Comparison of ENCODE assay signal across 8 cellular contexts in genomic region chr10:79445217-79445707, GRCh38. TPM values are rescaled to one million over a fixed set of nuclear protein-coding genes. Genes with fewer than 3 reads are reported as not detected.
DNase-seq lines count a peak whose midpoint lies in the region; ATAC-seq and TF ChIP-seq lines count a peak whose summit lies in the region.

ZCCHC24 (minus strand) TSS chr10:79445624; CDS start chr10:79445440, 184 bp downstream.

- H3K36me3 ChIP-seq in mesodermal cell (ENCODE audit: control insufficient read depth, insufficient read depth, low read length) (peaks cover 13% of the 10 kb centered on the region), thymus (ENCODE audit: control insufficient read depth, insufficient read depth) (no peaks in the 10 kb centered on the region)

- H3K9me3 ChIP-seq in mesodermal cell (ENCODE audit: control insufficient read depth, low read length) (no peaks in the 10 kb centered on the region), thymus (ENCODE audit: control insufficient read depth) (no peaks in the 10 kb centered on the region)

- peak; percentile 34 for DNase-seq in effector CD8-positive, alpha-beta T cell (lab: John Stamatoyannopoulos, UW)
- no peak for DNase-seq in Ammon's horn (ENCODE audit: low spot score)

- no peak for TF ChIP-seq CTCF in C4-2B (conservative IDR thresholded peaks at IDR 0.05)

- peaks cover 4% of the 10 kb centered on the region for H3K27me3 ChIP-seq in thymus (ENCODE audit: control insufficient read depth, insufficient read depth)

- H3K4me3 ChIP-seq in mesodermal cell (ENCODE audit: extremely low read depth, insufficient read depth, low read length, poor library complexity, severe bottlenecking), result peak within 1 kb of the TSS; percentile 66
- peak within 1 kb of the TSS; percentile 75 for H3K4me3 ChIP-seq in thymus (ENCODE audit: low read length)

- H3K4me1 ChIP-seq in mesodermal cell (ENCODE audit: control insufficient read depth, insufficient read depth, low read length, poor library complexity, severe bottlenecking) (peaks cover 35% of the 10 kb centered on the region), thymus (ENCODE audit: control insufficient read depth, insufficient read depth, low read length) (peaks cover 11% of the 10 kb centered on the region)

- TF ChIP-seq POLR2A in GM18951 (IDR thresholded peaks at IDR 0.05; ENCODE audit: extremely low read depth, insufficient read depth, insufficient read length) (peak; percentile 76), Raji (IDR thresholded peaks at IDR 0.05; ENCODE audit: insufficient read depth, low read depth, low read length) (peak; percentile 61)

- H3K27ac ChIP-seq in C4-2B (peak within 1 kb of the TSS; percentile 85), mesodermal cell (ENCODE audit: low read depth, low read length, severe bottlenecking) (peak within 1 kb of the TSS; percentile 97), thymus (ENCODE audit: low read depth) (peak within 1 kb of the TSS; percentile 79)

- in situ Hi-C loops in GM18951 (cut with MboI; ENCODE audit: low sequenced_read_pairs, unreplicated experiment), result no loop called here

- peak; percentile 37 for ATAC-seq in HG03045 (IDR thresholded peaks at IDR 0.05; ENCODE audit: unreplicated experiment)

- WGBS in mesodermal cell (ENCODE audit: insufficient coverage in 2 of 2), 2 experiments, result 0 to 1% methylated on average over 47 to 48 of the region's 62 CpGs
- WGBS in thymus, result under 1% methylated on average over 62 of the region's 62 CpGs

RNA-seq across cellular contexts. Expression of gene ZCCHC24, which starts in this region (rescaled TPM):
- polyA plus RNA-seq in mesodermal cell (2013, experiment 1 of 2), result 43.7 TPM
- 41.4 TPM for polyA plus RNA-seq in mesodermal cell (2013, experiment 2 of 2)
- 5.4 TPM for polyA plus RNA-seq in thymus
